In genomic region chr22:29388759-29389090, GRCh38 we compare ENCODE assay signal across 8 cellular contexts. TPM values are rescaled to one million over a fixed set of nuclear protein-coding genes. Genes with fewer than 3 reads are reported as not detected.
A peak's percentile ranks its signal among the peaks of the same experiment; 100 is the strongest.
DNase-seq lines count a peak whose midpoint lies in the region; TF ChIP-seq lines count a peak whose summit lies in the region.

No MANE protein-coding gene starts in this region.

- no peaks in the 10 kb centered on the region for H3K9me3 Mint-ChIP-seq in activated naive CD4-positive, alpha-beta T cell treated with anti-CD3 and anti-CD28 coated beads for 36 hours

- no peaks in the 10 kb centered on the region for H3K9me3 ChIP-seq in SU-DHL-6 (ENCODE audit: insufficient read depth, low read length)
- H3K9me3 ChIP-seq in left ventricle myocardium inferior (replicated peaks): no peaks in the 10 kb centered on the region
- H3K9me3 ChIP-seq in spleen: no peaks in the 10 kb centered on the region

- intact Hi-C loops in activated naive CD4-positive, alpha-beta T cell treated with anti-CD3 and anti-CD28 coated beads for 36 hours (cut with micrococcal nuclease): loop anchor here (1.0 kb wide), 1 partner anchor 450 kb away; the partner anchor contains the start of gene ASCC2
- intact Hi-C loops in left ventricle myocardium inferior (cut with micrococcal nuclease) (no loop called here), spleen (cut with DNase I; ENCODE audit: low total_unique reads) (no loop called here)

- peaks cover 39% of the 10 kb centered on the region for H3K79me2 ChIP-seq in SU-DHL-6 (ENCODE audit: insufficient read depth, low read length)

- H3K4me1 ChIP-seq in left ventricle myocardium inferior (peaks cover 39% of the 10 kb centered on the region), spleen (peaks cover 35 to 65% (median 53%) of the 10 kb centered on the region in 6 donors)

- H3K4me3 ChIP-seq in SU-DHL-6 (ENCODE audit: insufficient read depth, low read length, poor library complexity, severe bottlenecking) (peak overlapping the region; percentile 86), left ventricle myocardium inferior (peak overlapping the region; percentile 90), spleen (peak overlapping the region; percentile 78 to 95 (median 84))

- no peaks in the 10 kb centered on the region for H3K9me2 ChIP-seq in SU-DHL-6 (replicated peaks; ENCODE audit: insufficient read depth, low read length)

- H3K36me3 ChIP-seq in SU-DHL-6 (ENCODE audit: low read length) (no peaks in the 10 kb centered on the region), left ventricle myocardium inferior (no peaks in the 10 kb centered on the region), spleen (peaks cover 0 to 23% (median 1%) of the 10 kb centered on the region in 6 donors)

- peaks cover 18% of the 10 kb centered on the region for H3F3A ChIP-seq in SU-DHL-6 (ENCODE audit: insufficient read depth)

- no peaks in the 10 kb centered on the region for H4K20me1 ChIP-seq in SU-DHL-6 (ENCODE audit: low read depth, low read length)

- H3K36me3 Mint-ChIP-seq in activated naive CD4-positive, alpha-beta T cell treated with anti-CD3 and anti-CD28 coated beads for 36 hours (ENCODE audit: low read depth): peaks cover 2% of the 10 kb centered on the region

- peaks cover 41% of the 10 kb centered on the region for H3K4me1 Mint-ChIP-seq in activated naive CD4-positive, alpha-beta T cell treated with anti-CD3 and anti-CD28 coated beads for 36 hours (ENCODE audit: low read depth)

- H3K9ac ChIP-seq in SU-DHL-6 (ENCODE audit: low read length): peak overlapping the region; percentile 78

- H3K27me3 ChIP-seq in SU-DHL-6 (ENCODE audit: low read length) (no peaks in the 10 kb centered on the region), left ventricle myocardium inferior (ENCODE audit: low read depth) (no peaks in the 10 kb centered on the region), spleen (replicated peaks in 1 of 7) (no peaks in the 10 kb centered on the region)

- no peak for DNase-seq in activated naive CD4-positive, alpha-beta T cell treated with anti-CD3 and anti-CD28 coated beads for 36 hours
- no peak for DNase-seq in activated naive CD4-positive, alpha-beta T cell (lab: John Stamatoyannopoulos, UW)
- no peak for DNase-seq in left ventricle myocardium inferior
- DNase-seq in spleen: no peak
- DNase-seq in NCI-H82 treated with DMSO at 0.1 percent for 48 hours (lab: John Stamatoyannopoulos, UW; ENCODE audit: unreplicated experiment): no peak
- DNase-seq in activated CD4-positive, alpha-beta T cell treated with anti-CD3 and anti-CD28 coated beads for 4 hours: no peak
- DNase-seq in iPS-NIHi11 (ENCODE audit: low spot score): no peak

- H2AFZ ChIP-seq in SU-DHL-6 (ENCODE audit: low read depth, low read length, severe bottlenecking): peak overlapping the region; percentile 92

- H3K4me2 ChIP-seq in SU-DHL-6 (ENCODE audit: low read depth, low read length, poor library complexity, severe bottlenecking): peak overlapping the region; percentile 86

- WGBS in spleen, 5 donors: 11 to 26% (median 21%) methylated on average over 9 of the region's 9 CpGs

- H3K27ac ChIP-seq in SU-DHL-6 (ENCODE audit: low read depth, low read length) (no peak overlapping the region), left ventricle myocardium inferior (replicated peaks) (peak overlapping the region; percentile 93), spleen (peak overlapping the region; percentile 76 to 97 (median 90))

- no peaks in the 10 kb centered on the region for H3K27me3 Mint-ChIP-seq in activated naive CD4-positive, alpha-beta T cell treated with anti-CD3 and anti-CD28 coated beads for 36 hours (ENCODE audit: low read depth)

- no peak for TF ChIP-seq POLR2A in spleen (IDR thresholded peaks at IDR 0.05)

- peak overlapping the region; percentile 90 for H3K4me3 Mint-ChIP-seq in activated naive CD4-positive, alpha-beta T cell treated with anti-CD3 and anti-CD28 coated beads for 36 hours

- CTCF ChIA-PET in activated naive CD4-positive, alpha-beta T cell treated with anti-CD3 and anti-CD28 coated beads for 36 hours (lab: Charles Lee): no interaction called here

- TF ChIP-seq CTCF in SU-DHL-6 (IDR thresholded peaks at IDR 0.05; ENCODE audit: insufficient read depth, low read length, poor library complexity, severe bottlenecking) (no peak), left ventricle myocardium inferior (IDR thresholded peaks at IDR 0.05; ENCODE audit: borderline replicate concordance) (no peak), spleen (IDR thresholded peaks at IDR 0.05 in 8 of 11, conservative IDR thresholded peaks at IDR 0.05 in 3 of 11) (no peak)

- H3K27ac Mint-ChIP-seq in activated naive CD4-positive, alpha-beta T cell treated with anti-CD3 and anti-CD28 coated beads for 36 hours: peak overlapping the region; percentile 82

RNA-seq across cellular contexts. Expression of gene AP1B1, which starts 0.4 kb away (rescaled TPM):
- total RNA-seq in activated naive CD4-positive, alpha-beta T cell treated with anti-CD3 and anti-CD28 coated beads for 36 hours: 10 to 100 TPM; 52.0 to 52.2 TPM
- total RNA-seq in left ventricle myocardium inferior: 28.2 TPM
- 100 to 1,000 TPM in 6 of 7 donors, 10 to 100 TPM in 1; 92.6 to 150 (median 130) TPM for total RNA-seq in spleen
- 10 to 100 TPM; 43.3 to 69.6 (median 56.0) TPM for polyA plus RNA-seq in spleen

RNA-seq across cellular contexts. Expression of gene RFPL1, which starts 49.7 kb away (rescaled TPM):
- not detected for total RNA-seq in activated naive CD4-positive, alpha-beta T cell treated with anti-CD3 and anti-CD28 coated beads for 36 hours
- total RNA-seq in left ventricle myocardium inferior (not detected), spleen (1 to 10 TPM in 2 of 7 donors, not detected in 5; 1.1 to 1.4 TPM)
- polyA plus RNA-seq in spleen: under 1 TPM; 0.03 to 0.11 (median 0.06) TPM
